In the genomic region with DNA sequence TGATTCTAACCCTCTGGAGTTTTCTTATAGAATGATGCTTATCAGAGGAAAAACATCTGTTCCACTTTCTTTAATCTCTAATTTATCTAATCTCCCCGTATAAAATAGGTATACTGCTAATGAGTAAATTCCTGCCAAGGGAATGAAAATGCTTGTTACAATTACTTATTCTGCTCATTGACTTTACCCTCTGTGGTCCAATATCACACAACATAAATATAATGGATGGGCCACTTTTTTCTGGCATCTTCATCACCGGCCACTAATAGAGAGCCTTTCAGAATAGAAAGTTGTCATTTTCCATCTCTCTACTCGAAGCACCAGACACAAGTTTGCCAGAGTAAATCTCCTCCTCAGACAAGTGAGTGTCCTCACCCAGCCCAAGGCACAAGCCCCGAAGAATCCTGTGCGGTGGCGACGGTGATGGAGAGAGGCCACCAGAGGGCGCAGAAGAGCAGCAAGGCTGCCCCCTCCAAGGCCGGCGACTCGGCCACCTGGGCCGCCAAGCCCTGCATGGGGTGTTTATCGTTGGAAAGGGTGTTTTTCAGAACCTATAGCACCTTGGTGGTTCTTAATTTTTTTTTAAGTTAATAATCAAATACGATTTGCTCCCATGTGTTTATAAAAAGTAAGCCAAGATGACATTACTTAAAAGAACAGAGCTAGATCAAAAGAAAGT, we compare ENCODE assay signal across 8 cellular contexts.
DNase-seq lines count a peak whose midpoint lies in the region; TF ChIP-seq lines count a peak whose summit lies in the region.

No MANE protein-coding gene starts in this region.

- H3K27me3 ChIP-seq in SU-DHL-6 (ENCODE audit: low read length) = no peaks in the 10 kb centered on the region

- peaks cover 7% of the 10 kb centered on the region; the same call in 1 of the 2 replicates for H3F3A ChIP-seq in SU-DHL-6 (ENCODE audit: insufficient read depth)

- H3K79me2 ChIP-seq in SU-DHL-6 (ENCODE audit: insufficient read depth, low read length) = no peaks in the 10 kb centered on the region

- no peaks in the 10 kb centered on the region for H3K9me2 ChIP-seq in SU-DHL-6 (replicated peaks; ENCODE audit: insufficient read depth, low read length)

- intact Hi-C loops in cardiac septum (cut with DNase I) = loop anchor here (5.0 to 10.0 kb wide), 6 partner anchors 123 to 621 kb away; partner anchors contain the start of gene ARID1B

- H4K20me1 ChIP-seq in SU-DHL-6 (ENCODE audit: low read depth, low read length) = no peaks in the 10 kb centered on the region

- DNase-seq in GM12865 (ENCODE audit: low read depth) (peak; percentile 86), HFF-Myc (ENCODE audit: extremely low read depth, low read depth) (peak; percentile 20), MV-4-11 (lab: John Stamatoyannopoulos, UW) (peak; percentile 25), cardiac septum (ENCODE audit: low spot score) (peak; percentile 90), renal cortical epithelial cell (ENCODE audit: low read depth) (peak; percentile 28), mesenteric fat pad (ENCODE audit: low spot score) (no peak)
- peak; percentile 58 for DNase-seq in activated naive CD8-positive, alpha-beta T cell treated with anti-CD3 and anti-CD28 coated beads, Interleukin-2, amount 50 U/mL, for 16 hours (ENCODE audit: low read depth, low spot score)

- peak overlapping the region; percentile 76 for H3K27ac ChIP-seq in SU-DHL-6 (ENCODE audit: low read depth, low read length)

- no peaks in the 10 kb centered on the region for H3K9me3 ChIP-seq in SU-DHL-6 (ENCODE audit: insufficient read depth, low read length)

- peak overlapping the region; percentile 69 for H3K4me2 ChIP-seq in SU-DHL-6 (ENCODE audit: low read depth, low read length, poor library complexity, severe bottlenecking)

- peak overlapping the region; percentile 44 for H2AFZ ChIP-seq in SU-DHL-6 (ENCODE audit: low read depth, low read length, severe bottlenecking)

- H3K36me3 ChIP-seq in SU-DHL-6 (ENCODE audit: low read length) = no peaks in the 10 kb centered on the region

- H3K4me3 ChIP-seq in GM12865 (ENCODE audit: low read depth, low read length) (no peak overlapping the region), HFF-Myc (replicated peaks; ENCODE audit: low read depth, low read length) (no peak overlapping the region), SU-DHL-6 (ENCODE audit: insufficient read depth, low read length, poor library complexity, severe bottlenecking) (peak overlapping the region; percentile 7)

- peak overlapping the region; percentile 12; the same call in 1 of the 2 replicates for H3K9ac ChIP-seq in SU-DHL-6 (ENCODE audit: low read length)

- TF ChIP-seq CTCF in GM12865 (IDR thresholded peaks at IDR 0.05; ENCODE audit: insufficient read depth, low read depth, low read length, missing control alignments) (peak; percentile 93), HFF-Myc (IDR thresholded peaks at IDR 0.05; ENCODE audit: low read depth, low read length, missing control alignments) (peak; percentile 96), SU-DHL-6 (IDR thresholded peaks at IDR 0.05; ENCODE audit: insufficient read depth, low read length, poor library complexity, severe bottlenecking) (peak; percentile 88)
